ENCODE assay signal across 1 cellular context in the genomic region with DNA sequence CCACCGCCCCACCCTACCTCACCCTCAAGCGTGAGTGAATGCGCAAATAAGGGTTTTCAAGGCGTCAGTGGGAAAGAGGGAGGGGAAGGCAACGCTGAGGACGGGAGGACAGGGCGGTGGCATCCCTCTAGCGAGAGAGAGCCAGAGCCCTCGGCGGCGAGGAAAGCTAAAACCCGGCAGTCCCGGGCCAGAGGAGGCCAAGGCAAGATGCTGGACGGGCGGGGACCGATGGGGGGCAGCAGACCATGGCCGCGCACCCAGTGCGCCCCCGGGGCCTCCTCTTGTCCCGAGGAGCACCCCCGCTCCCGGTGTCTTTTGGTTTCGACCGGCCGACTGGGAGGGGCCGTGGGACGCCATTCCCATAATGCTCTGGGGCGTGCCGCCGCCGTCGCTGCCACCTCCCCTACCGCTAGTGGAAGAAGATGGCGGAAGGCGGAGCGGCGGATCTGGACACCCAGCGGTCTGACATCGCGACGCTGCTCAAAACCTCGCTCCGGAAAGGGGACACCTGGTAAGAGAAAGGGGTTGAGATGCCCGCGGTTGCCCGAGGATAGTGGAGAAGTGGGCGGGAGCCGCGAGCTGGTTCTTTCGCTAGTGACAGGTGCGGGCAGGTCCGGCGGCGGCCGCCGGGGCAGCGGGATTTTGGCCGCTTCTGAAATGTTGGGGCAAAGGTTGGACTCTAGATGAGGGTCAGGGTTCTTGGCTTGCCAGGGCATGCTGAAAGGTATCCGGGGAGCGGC.
A peak's percentile ranks its signal among the peaks of the same experiment; 100 is the strongest.
TF ChIP-seq lines count a peak whose summit lies in the region.

A gene (plus strand): TSS at position 412 of the 740 bp plus-strand sequence. CDS start 11 bp downstream, at position 423.

TF ChIP-seq in HepG2, 621 proteins besides CTCF, POLR2A, EP300 and RAD21 (continued from another document):
- TF ChIP-seq, protein P1, sequence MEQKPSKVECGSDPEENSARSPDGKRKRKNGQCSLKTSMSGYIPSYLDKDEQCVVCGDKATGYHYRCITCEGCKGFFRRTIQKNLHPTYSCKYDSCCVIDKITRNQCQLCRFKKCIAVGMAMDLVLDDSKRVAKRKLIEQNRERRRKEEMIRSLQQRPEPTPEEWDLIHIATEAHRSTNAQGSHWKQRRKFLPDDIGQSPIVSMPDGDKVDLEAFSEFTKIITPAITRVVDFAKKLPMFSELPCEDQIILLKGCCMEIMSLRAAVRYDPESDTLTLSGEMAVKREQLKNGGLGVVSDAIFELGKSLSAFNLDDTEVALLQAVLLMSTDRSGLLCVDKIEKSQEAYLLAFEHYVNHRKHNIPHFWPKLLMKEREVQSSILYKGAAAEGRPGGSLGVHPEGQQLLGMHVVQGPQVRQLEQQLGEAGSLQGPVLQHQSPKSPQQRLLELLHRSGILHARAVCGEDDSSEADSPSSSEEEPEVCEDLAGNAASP (CRISPR knock-in tag; IDR thresholded peaks at IDR 0.05; ENCODE audit: borderline replicate concordance) = peak; percentile 40; the same call in 1 of the 2 replicates
- TF ChIP-seq DR1 (CRISPR knock-in tag; IDR thresholded peaks at IDR 0.05) = peak; percentile 26
- 0 out of 2 replicates have a peak, but pooled peaks have one; percentile 66 for TF ChIP-seq ZSCAN20 (CRISPR knock-in tag; IDR thresholded peaks at IDR 0.05; ENCODE audit: borderline replicate concordance)
- TF ChIP-seq WIZ (CRISPR knock-in tag; IDR thresholded peaks at IDR 0.05) = peak; percentile 77; the same call in 1 of the 2 replicates
- TF ChIP-seq SNAPC2 (CRISPR knock-in tag; IDR thresholded peaks at IDR 0.05) = no peak; the same call in 1 of the 2 replicates
- TF ChIP-seq SP2 (CRISPR knock-in tag; IDR thresholded peaks at IDR 0.05) = no peak
- TF ChIP-seq ZBTB7B (CRISPR knock-in tag; IDR thresholded peaks at IDR 0.05) = peak; percentile 91
- TF ChIP-seq, protein P2, sequence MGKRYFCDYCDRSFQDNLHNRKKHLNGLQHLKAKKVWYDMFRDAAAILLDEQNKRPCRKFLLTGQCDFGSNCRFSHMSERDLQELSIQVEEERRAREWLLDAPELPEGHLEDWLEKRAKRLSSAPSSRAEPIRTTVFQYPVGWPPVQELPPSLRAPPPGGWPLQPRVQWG (CRISPR knock-in tag; IDR thresholded peaks at IDR 0.05; ENCODE audit: borderline replicate concordance, low read depth) = no peak
- peak; percentile 48 for TF ChIP-seq ATF7 (IDR thresholded peaks at IDR 0.05)
- TF ChIP-seq ATF7 (CRISPR knock-in tag; IDR thresholded peaks at IDR 0.05) = peak; percentile 69; the same call in 1 of the 2 replicates
- TF ChIP-seq ZNF772 (CRISPR knock-in tag; IDR thresholded peaks at IDR 0.05) = peak; percentile 53; the same call in 1 of the 2 replicates
- peak; percentile 83 for TF ChIP-seq REPIN1 (CRISPR knock-in tag; IDR thresholded peaks at IDR 0.05; ENCODE audit: borderline replicate concordance, low read depth)
- TF ChIP-seq SOX5 (CRISPR knock-in tag; IDR thresholded peaks at IDR 0.05; ENCODE audit: borderline replicate concordance) = peak; percentile 68
- TF ChIP-seq MTF2 (CRISPR knock-in tag; IDR thresholded peaks at IDR 0.05; ENCODE audit: borderline replicate concordance) = peak; percentile 94; the same call in 1 of the 2 replicates
- no peak for TF ChIP-seq AKAP8 (CRISPR knock-in tag; IDR thresholded peaks at IDR 0.05)
- TF ChIP-seq, protein P3, sequence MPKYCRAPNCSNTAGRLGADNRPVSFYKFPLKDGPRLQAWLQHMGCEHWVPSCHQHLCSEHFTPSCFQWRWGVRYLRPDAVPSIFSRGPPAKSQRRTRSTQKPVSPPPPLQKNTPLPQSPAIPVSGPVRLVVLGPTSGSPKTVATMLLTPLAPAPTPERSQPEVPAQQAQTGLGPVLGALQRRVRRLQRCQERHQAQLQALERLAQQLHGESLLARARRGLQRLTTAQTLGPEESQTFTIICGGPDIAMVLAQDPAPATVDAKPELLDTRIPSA (CRISPR knock-in tag; IDR thresholded peaks at IDR 0.05; ENCODE audit: borderline replicate concordance) = peak; percentile 76; the same call in 1 of the 2 replicates
- no peak; the same call in 1 of the 2 replicates for TF ChIP-seq CHD2 (IDR thresholded peaks at IDR 0.05; ENCODE audit: low read depth, low read length)
